In genomic region chr3:52471371-52472238, GRCh38 we compare ENCODE assay signal across 9 cellular contexts. TPM values are rescaled to one million over a fixed set of nuclear protein-coding genes. Genes with fewer than 3 reads are reported as not detected.
DNase-seq lines count a peak whose midpoint lies in the region; ATAC-seq and TF ChIP-seq lines count a peak whose summit lies in the region.
"Had no signal": no experiment of that assay in that cellular context is flagged by ENCODE, and none has a peak within 500 bp of the region (broad histone marks: within the 10 kb centered on the region; RNA-seq: fewer than 3 reads in every experiment).

No MANE protein-coding gene starts in this region.

- no peak overlapping the region for H2AFZ ChIP-seq in hepatocyte

- H3K4me1 ChIP-seq in adrenal gland (replicated peaks in 1 of 2) (peaks cover 0 to 42% of the 10 kb centered on the region in 2 donors), hepatocyte (ENCODE audit: insufficient read depth) (peaks cover 17% of the 10 kb centered on the region), skeletal muscle tissue (ENCODE audit: control insufficient read depth in 3 of 3, insufficient read depth in 3 of 3, low read length in 3 of 3) (peaks cover 24 to 36% (median 36%) of the 10 kb centered on the region in 3 donors)

- peak; percentile 92 for TF ChIP-seq CTCF in LNCAP (IDR thresholded peaks at IDR 0.05)
- TF ChIP-seq CTCF in adrenal gland (IDR thresholded peaks at IDR 0.05) = peak; percentile 65 to 86 (median 76)
- TF ChIP-seq CTCF in hepatocyte (IDR thresholded peaks at IDR 0.05; ENCODE audit: poor library complexity) = peak; percentile 48

- H3K36me3 ChIP-seq in adrenal gland (replicated peaks in 1 of 2) = peaks cover 0 to 59% of the 10 kb centered on the region in 2 donors
- H3K36me3 ChIP-seq in hepatocyte (replicated peaks; ENCODE audit: insufficient read depth, low read depth) = no peaks in the 10 kb centered on the region
- H3K36me3 ChIP-seq in skeletal muscle tissue (ENCODE audit: control insufficient read depth in 3 of 3, insufficient read depth in 3 of 3, low read length in 3 of 3) = peaks cover 49 to 54% (median 52%) of the 10 kb centered on the region in 3 donors

- H3K9me3 ChIP-seq in adrenal gland (replicated peaks in 1 of 3) (no peaks in the 10 kb centered on the region), hepatocyte (ENCODE audit: low read depth) (no peaks in the 10 kb centered on the region), skeletal muscle tissue (ENCODE audit: control insufficient read depth in 3 of 3, low read length in 3 of 3) (no peaks in the 10 kb centered on the region)

- peak; percentile 9 for DNase-seq in DMS114 treated with DMSO at 0.1 percent for 48 hours (lab: John Stamatoyannopoulos, UW; ENCODE audit: unreplicated experiment)
- peak; percentile 72 to 94 (median 83) for DNase-seq in adrenal gland
- DNase-seq in hepatocyte (ENCODE audit: low spot score) = peak; percentile 69

- TF ChIP-seq POLR2A in adrenal gland (IDR thresholded peaks at IDR 0.05) = no peak

- peaks cover 32% of the 10 kb centered on the region for H3K79me2 ChIP-seq in hepatocyte

- no peak overlapping the region for H3K4me2 ChIP-seq in hepatocyte

- H3K27me3 ChIP-seq in adrenal gland (no peaks in the 10 kb centered on the region), hepatocyte (no peaks in the 10 kb centered on the region), skeletal muscle tissue (ENCODE audit: control insufficient read depth in 3 of 3, insufficient read depth in 3 of 3, low read length in 3 of 3) (no peaks in the 10 kb centered on the region)

- no peak overlapping the region for H3K4me3 ChIP-seq in adrenal gland
- H3K4me3 ChIP-seq in hepatocyte = no peak overlapping the region
- H3K4me3 ChIP-seq in skeletal muscle tissue (ENCODE audit: low read length in 3 of 3) = peak overlapping the region in 2 of 3 donors; percentile 13 to 25

- ATAC-seq in GM19467 (IDR thresholded peaks at IDR 0.05; ENCODE audit: unreplicated experiment) = no peak
- no peak for ATAC-seq in HG03025 (IDR thresholded peaks at IDR 0.05; ENCODE audit: low FRiP score, unreplicated experiment)
- ATAC-seq in GM19463 (IDR thresholded peaks at IDR 0.05; ENCODE audit: unreplicated experiment) = no peak

- intact Hi-C loops in adrenal gland (cut with DNase I) = loop anchor here (5.0 to 10.0 kb wide), 3 partner anchors 61 to 223 kb away; partner anchors contain the start of gene NT5DC2 (in 1 of the 2)

- no peaks in the 10 kb centered on the region for H3K9me2 ChIP-seq in hepatocyte (replicated peaks; ENCODE audit: insufficient read depth)

- 34 to 53% (median 47%) methylated on average over 12 to 26 of the region's 26 CpGs for WGBS in adrenal gland, 4 donors
- WGBS in hepatocyte (ENCODE audit: low lambda C conversion rate, missing lambda C conversion rate) = 85% methylated on average over 26 of the region's 26 CpGs

- peaks cover 12% of the 10 kb centered on the region for H4K20me1 ChIP-seq in hepatocyte (ENCODE audit: insufficient read depth, poor library complexity, severe bottlenecking)

- peak overlapping the region in 2 of 5 donors; percentile 13 to 42 for H3K27ac ChIP-seq in adrenal gland
- H3K27ac ChIP-seq in hepatocyte = no peak overlapping the region
- peak overlapping the region; percentile 0 for H3K27ac ChIP-seq in skeletal muscle tissue (ENCODE audit: low read depth, low read length)

- H3K9ac ChIP-seq in skeletal muscle tissue (ENCODE audit: low read depth in 1 of 3, low read length in 3 of 3) = peak overlapping the region in 2 of 3 donors; percentile 43 to 69

RNA-seq across cellular contexts. Expression of gene NISCH, which starts 16.2 kb away (rescaled TPM):
- total RNA-seq in adrenal gland = 100 to 1,000 TPM in 5 of 8 donors, 10 to 100 TPM in 3; 69.5 to 145 (median 113) TPM
- polyA plus RNA-seq in adrenal gland = 100 to 1,000 TPM in 1 of 3 donors, 10 to 100 TPM in 2; 39.4 to 186 (median 93.5) TPM
- 52.1 and 74.5 TPM in 2 replicates for total RNA-seq in hepatocyte
- polyA plus RNA-seq in hepatocyte = 58.9 and 66.3 TPM in 2 replicates
- 43.3 TPM for total RNA-seq in skeletal muscle tissue

RNA-seq across cellular contexts. Expression of gene TNNC1, which starts 17.8 kb away (rescaled TPM):
- total RNA-seq in adrenal gland (10 to 100 TPM in 3 of 8 donors, 1 to 10 TPM in 5; 1.1 to 42.0 (median 6.3) TPM), hepatocyte (15.0 and 16.1 TPM in 2 replicates), skeletal muscle tissue (461 TPM)
- polyA plus RNA-seq in adrenal gland (10 to 100 TPM in 2 of 3 donors, 1 to 10 TPM in 1; 4.2 to 32.7 (median 26.7) TPM), hepatocyte (9.7 and 19.8 TPM in 2 replicates)
- polyA plus RNA-seq: IgD-negative memory B cell had no signal

RNA-seq across cellular contexts. Expression of gene STAB1, which starts 23.5 kb away (rescaled TPM):
- total RNA-seq in adrenal gland (100 to 1,000 TPM; 210 to 650 (median 466) TPM), hepatocyte (4.0 and 4.6 TPM in 2 replicates), skeletal muscle tissue (67.3 TPM)
- polyA plus RNA-seq in adrenal gland (1,000 to 10,000 TPM in 1 of 3 donors, 100 to 1,000 TPM in 1, 10 to 100 TPM in 1; 33.9 to 1,593 (median 996) TPM), hepatocyte (3.0 and 4.0 TPM in 2 replicates)
- polyA plus RNA-seq: IgD-negative memory B cell had no signal

RNA-seq across cellular contexts. Expression of gene SEMA3G, which starts 26.7 kb away (rescaled TPM):
- total RNA-seq in adrenal gland = 1 to 10 TPM; 1.9 to 6.8 (median 3.1) TPM
- 1 to 10 TPM in 2 of 3 donors, under 1 TPM in 1; 0.81 to 6.4 (median 1.9) TPM for polyA plus RNA-seq in adrenal gland
- total RNA-seq in hepatocyte = 1.5 and 3.8 TPM in 2 replicates
- 0.48 and 1.5 TPM in 2 replicates for polyA plus RNA-seq in hepatocyte
- total RNA-seq in skeletal muscle tissue = 4.7 TPM

Comparison
In these comparisons a context has a peak if more than half of its experiments do, and no peak if none do; other contexts are left out.
1. DNase-seq: peak in every context shown above with its lines; median percentile 83 in adrenal gland; 69 in hepatocyte; 9 in DMS114 treated with DMSO at 0.1 percent for 48 hours.
2. H3K4me3 ChIP-seq: peak in skeletal muscle tissue (2 of 3); none in adrenal gland (0 of 4) and hepatocyte (single experiment).
3. RNA of gene TNNC1, which starts 17.8 kb away (total RNA-seq): 461 TPM in skeletal muscle tissue (single experiment); 15.0 to 16.1 TPM in hepatocyte and 1.1 to 42.0 TPM in adrenal gland; every median in the first group is over 10 times any median in the second.
4. RNA of gene STAB1, which starts 23.5 kb away (total RNA-seq): 210 to 650 TPM in adrenal gland and 67.3 TPM in skeletal muscle tissue (single experiment); 4.0 to 4.6 TPM in hepatocyte; every median in the first group is over 10 times any median in the second.
5. Peak in every context shown above with its lines, with median percentiles within 50 percentile points of each other: CTCF ChIP-seq.